ENCODE assay signal across 13 cellular contexts in the genomic region with DNA sequence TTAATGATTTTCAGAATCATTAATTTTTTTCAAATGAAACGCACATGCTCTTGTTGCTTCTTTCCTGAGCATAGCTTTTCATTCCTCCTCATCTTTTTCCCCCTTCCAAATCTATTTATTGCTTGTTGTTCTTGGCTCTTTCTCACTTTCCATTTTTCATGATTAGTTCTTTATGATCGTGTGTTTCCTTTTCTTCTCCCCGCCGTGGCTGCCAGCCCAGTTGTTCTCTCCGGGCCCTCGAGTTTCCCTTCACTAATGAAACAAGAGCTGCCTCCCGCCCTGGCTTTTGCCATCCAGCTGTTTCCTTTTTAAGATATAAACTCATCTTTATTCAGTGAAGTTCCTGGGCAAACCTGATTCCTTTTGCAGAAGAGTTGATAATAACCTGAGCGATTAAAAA.
DNase-seq lines count a peak whose midpoint lies in the region; ATAC-seq and TF ChIP-seq lines count a peak whose summit lies in the region.
"Had no signal": no experiment of that assay in that cellular context is flagged by ENCODE, and none has a peak within 500 bp of the region (broad histone marks: within the 10 kb centered on the region; RNA-seq: fewer than 3 reads in every experiment).

No MANE protein-coding gene starts in this region.

- H3K27ac ChIP-seq in SJCRH30: peak overlapping the region; percentile 9; the same call in 1 of the 2 replicates
- H3K27ac ChIP-seq in esophagus muscularis mucosa (replicated peaks in 1 of 4): peak overlapping the region; percentile 15 to 66 (median 49)
- H3K27ac ChIP-seq in lung (ENCODE audit: low read depth in 1 of 2, low read length in 1 of 2): no peak overlapping the region
- peak overlapping the region; percentile 8 to 21 for H3K27ac ChIP-seq in thoracic aorta

- DNase-seq in SJCRH30 (peak; percentile 69 to 82), esophagus muscularis mucosa (ENCODE audit: extremely low spot score) (no peak), lung (ENCODE audit: low spot score) (peak; percentile 37), thoracic aorta (ENCODE audit: low spot score) (no peak), HCEC 1CT (no peak), NCI-H2107 treated with DMSO at 0.1 percent for 48 hours (lab: John Stamatoyannopoulos, UW; ENCODE audit: unreplicated experiment) (no peak), NCI-H1694 treated with DMSO at 0.1 percent for 48 hours (lab: John Stamatoyannopoulos, UW) (no peak)
- DNase-seq: amniotic stem cell; CD4-positive, CD25-positive, alpha-beta regulatory T cell; NCI-H526 treated with DMSO at 0.1 percent for 48 hours; SIG-M5 had no signal

- intact Hi-C loops in esophagus muscularis mucosa (cut with DNase I): no loop called here

- H3K9me3 ChIP-seq in SJCRH30 (replicated peaks) (no peaks in the 10 kb centered on the region; the same call in 1 of the 2 replicates), esophagus muscularis mucosa (no peaks in the 10 kb centered on the region), lung (ENCODE audit: control insufficient read depth in 2 of 2, insufficient read depth in 1 of 2, low read length in 1 of 2) (peaks cover 0 to 2% of the 10 kb centered on the region in 2 donors), thoracic aorta (no peaks in the 10 kb centered on the region)

- 12% methylated on average over 8 of the region's 8 CpGs for WGBS in esophagus muscularis mucosa
- 32 to 40% methylated on average over 8 of the region's 8 CpGs for WGBS in lung, 2 donors

- no peak for TF ChIP-seq POLR2A in esophagus muscularis mucosa (IDR thresholded peaks at IDR 0.05; ENCODE audit: low read depth)

- H3K36me3 ChIP-seq in SJCRH30 (no peaks in the 10 kb centered on the region), esophagus muscularis mucosa (no peaks in the 10 kb centered on the region), lung (ENCODE audit: control insufficient read depth in 2 of 2, insufficient read depth in 2 of 2, low read length in 2 of 2) (no peaks in the 10 kb centered on the region), thoracic aorta (no peaks in the 10 kb centered on the region)

- no peak for TF ChIP-seq EP300 in esophagus muscularis mucosa (IDR thresholded peaks at IDR 0.05)

- peaks cover 11% of the 10 kb centered on the region for H3K4me1 ChIP-seq in SJCRH30
- peaks cover 12 to 24% (median 19%) of the 10 kb centered on the region in 4 donors for H3K4me1 ChIP-seq in esophagus muscularis mucosa
- H3K4me1 ChIP-seq in lung (ENCODE audit: control insufficient read depth in 2 of 2, insufficient read depth in 2 of 2, low read length in 2 of 2): peaks cover 3 to 4% of the 10 kb centered on the region in 2 donors
- H3K4me1 ChIP-seq in thoracic aorta (ENCODE audit: control insufficient read depth in 1 of 2, low read depth in 2 of 2): peaks cover 0 to 15% of the 10 kb centered on the region in 2 donors

- H3K27me3 ChIP-seq in SJCRH30: no peaks in the 10 kb centered on the region
- no peaks in the 10 kb centered on the region for H3K27me3 ChIP-seq in esophagus muscularis mucosa
- H3K27me3 ChIP-seq in lung (ENCODE audit: control insufficient read depth, insufficient read depth): no peaks in the 10 kb centered on the region
- no peaks in the 10 kb centered on the region for H3K27me3 ChIP-seq in thoracic aorta (replicated peaks; ENCODE audit: insufficient read depth)

- no peak overlapping the region for H3K4me3 ChIP-seq in SJCRH30
- H3K4me3 ChIP-seq in esophagus muscularis mucosa: peak overlapping the region in 1 of 4 donors; percentile 19
- no peak overlapping the region for H3K4me3 ChIP-seq in lung
- peak overlapping the region; percentile 38 for H3K4me3 ChIP-seq in thoracic aorta

- no peak for ATAC-seq in lung (ENCODE audit: insufficient read depth, low FRiP score)
- ATAC-seq in thoracic aorta (ENCODE audit: insufficient number of reproducible peaks, low FRiP score, low read depth): no peak
- no peak for ATAC-seq in HG02840 (IDR thresholded peaks at IDR 0.05; ENCODE audit: low FRiP score, unreplicated experiment)
- ATAC-seq: WTC11 had no signal

- TF ChIP-seq CTCF in esophagus muscularis mucosa (IDR thresholded peaks at IDR 0.05): no peak
- no peak for TF ChIP-seq CTCF in lung (IDR thresholded peaks at IDR 0.05; ENCODE audit: control extremely low read depth, extremely low read depth)
- no peak for TF ChIP-seq CTCF in thoracic aorta (IDR thresholded peaks at IDR 0.05)

Comparison
In these comparisons a context has a peak if more than half of its experiments do, and no peak if none do; other contexts are left out.
1. DNase-seq: peak in SJCRH30 (2 of 2) and lung (single experiment); none in esophagus muscularis mucosa (single experiment), thoracic aorta (single experiment), HCEC 1CT (single experiment), NCI-H2107 treated with DMSO at 0.1 percent for 48 hours (single experiment) and NCI-H1694 treated with DMSO at 0.1 percent for 48 hours (single experiment).
2. H3K27ac ChIP-seq: peak in SJCRH30 (single experiment), esophagus muscularis mucosa (4 of 4) and thoracic aorta (2 of 2); none in lung (0 of 2).